15 cellular contexts compared by ENCODE assay signal in genomic region chr2:99348173-99348572, GRCh38. TPM values are rescaled to one million over a fixed set of nuclear protein-coding genes. Genes with fewer than 3 reads are reported as not detected.
DNase-seq lines count a peak whose midpoint lies in the region; ATAC-seq lines count a peak whose summit lies in the region.
"Had no signal": no experiment of that assay in that cellular context is flagged by ENCODE, and none has a peak within 500 bp of the region (broad histone marks: within the 10 kb centered on the region; RNA-seq: fewer than 3 reads in every experiment).

No MANE protein-coding gene starts in this region.

- peak overlapping the region; percentile 20 for H3K27ac Mint-ChIP-seq in activated CD4-positive, alpha-beta T cell treated with anti-CD3 and anti-CD28 coated beads, Interleukin-2, amount 10 ng/mL, durations not matched to agents 24 days and 14 days
- peak overlapping the region in 5 of 6 donors; percentile 7 to 76 (median 49) for H3K27ac Mint-ChIP-seq in naive B cell

- H3K27me3 Mint-ChIP-seq in activated CD4-positive, alpha-beta T cell treated with anti-CD3 and anti-CD28 coated beads, Interleukin-2, amount 10 ng/mL, durations not matched to agents 24 days and 14 days = no peaks in the 10 kb centered on the region
- H3K27me3 Mint-ChIP-seq in naive B cell = no peaks in the 10 kb centered on the region

- intact Hi-C loops in activated CD4-positive, alpha-beta T cell treated with anti-CD3 and anti-CD28 coated beads, Interleukin-2, amount 10 ng/mL, durations not matched to agents 24 days and 14 days (cut with micrococcal nuclease) = loop anchor here (1.0 kb wide), 1 partner anchor 12 kb away; the partner anchor contains the start of gene TXNDC9

- peaks cover 34% of the 10 kb centered on the region for H3K4me1 Mint-ChIP-seq in activated CD4-positive, alpha-beta T cell treated with anti-CD3 and anti-CD28 coated beads, Interleukin-2, amount 10 ng/mL, durations not matched to agents 24 days and 14 days
- peaks cover 37 to 66% (median 64%) of the 10 kb centered on the region in 3 donors for H3K4me1 Mint-ChIP-seq in naive B cell

- ATAC-seq in GM19397 (IDR thresholded peaks at IDR 0.05; ENCODE audit: unreplicated experiment) (peak; percentile 58), naive B cell (ENCODE audit: low read depth in 2 of 2) (peak; percentile 47 to 56)
- ATAC-seq: HCT116 had no signal

- peaks cover 13% of the 10 kb centered on the region for H3K36me3 Mint-ChIP-seq in activated CD4-positive, alpha-beta T cell treated with anti-CD3 and anti-CD28 coated beads, Interleukin-2, amount 10 ng/mL, durations not matched to agents 24 days and 14 days (ENCODE audit: low read depth)
- no peaks in the 10 kb centered on the region for H3K36me3 Mint-ChIP-seq in naive B cell

- no peaks in the 10 kb centered on the region for H3K9me3 Mint-ChIP-seq in activated CD4-positive, alpha-beta T cell treated with anti-CD3 and anti-CD28 coated beads, Interleukin-2, amount 10 ng/mL, durations not matched to agents 24 days and 14 days
- H3K9me3 Mint-ChIP-seq in naive B cell = no peaks in the 10 kb centered on the region

- H3K4me3 Mint-ChIP-seq in activated CD4-positive, alpha-beta T cell treated with anti-CD3 and anti-CD28 coated beads, Interleukin-2, amount 10 ng/mL, durations not matched to agents 24 days and 14 days = peak overlapping the region; percentile 26
- H3K4me3 Mint-ChIP-seq in naive B cell = no peak overlapping the region

- no peak for DNase-seq in activated CD4-positive, alpha-beta T cell treated with anti-CD3 and anti-CD28 coated beads, Interleukin-2, amount 10 ng/mL, durations not matched to agents 24 days and 14 days
- no peak for DNase-seq in activated CD4-positive, alpha-beta T cell treated with anti-CD3 and anti-CD28 coated beads for 4 hours
- DNase-seq in MV-4-11 (lab: John Stamatoyannopoulos, UW) (peak; percentile 35), naive B cell (no peak), mucosa of gallbladder (ENCODE audit: low spot score) (no peak), midbrain (lab: John Stamatoyannopoulos, UW) (no peak), GM19238 (ENCODE audit: insufficient read length, low spot score) (no peak)
- DNase-seq: caudate nucleus, glutamatergic neuron, NCI-H187, NCI-H774, Right ventricle myocardium superior, uterus had no signal

RNA-seq across cellular contexts. Expression of gene EIF5B, which starts 11.0 kb away (rescaled TPM):
- 86.5 and 88.5 TPM in 2 replicates for total RNA-seq in activated CD4-positive, alpha-beta T cell treated with anti-CD3 and anti-CD28 coated beads, Interleukin-2, amount 10 ng/mL, durations not matched to agents 24 days and 14 days
- polyA plus RNA-seq in naive B cell (ENCODE audit: low read depth in 6 of 6) = 10 to 100 TPM in 1 of 6 donors, 1 to 10 TPM in 5; 2.6 to 10.2 (median 4.1) TPM
- total RNA-seq in mucosa of gallbladder = 24.5 TPM

RNA-seq across cellular contexts. Expression of gene TXNDC9, which starts 12.0 kb away (rescaled TPM):
- 42.1 TPM in 2 replicates for total RNA-seq in activated CD4-positive, alpha-beta T cell treated with anti-CD3 and anti-CD28 coated beads, Interleukin-2, amount 10 ng/mL, durations not matched to agents 24 days and 14 days
- 10 to 100 TPM; 40.1 to 55.3 (median 42.5) TPM for polyA plus RNA-seq in naive B cell (ENCODE audit: low read depth in 6 of 6)
- 20.2 TPM for total RNA-seq in mucosa of gallbladder

RNA-seq across cellular contexts. Expression of gene LYG1, which starts 47.2 kb away (rescaled TPM):
- 2.1 TPM in 2 replicates for total RNA-seq in activated CD4-positive, alpha-beta T cell treated with anti-CD3 and anti-CD28 coated beads, Interleukin-2, amount 10 ng/mL, durations not matched to agents 24 days and 14 days
- polyA plus RNA-seq in naive B cell (ENCODE audit: low read depth in 6 of 6) = 1 to 10 TPM in 1 of 6 donors, under 1 TPM in 1, not detected in 4; 0.57 to 1.1 TPM
- total RNA-seq in mucosa of gallbladder = 1.6 TPM
- total RNA-seq: Right ventricle myocardium superior had no signal
